ENCODE assay signal across 1 cellular context in genomic region chr7:35802649-35803048, GRCh38.
TF ChIP-seq lines count a peak whose summit lies in the region.

No MANE protein-coding gene starts in this region.

TF ChIP-seq in HepG2, 621 proteins besides CTCF, POLR2A, EP300 and RAD21 (continued from another document and continues in another):
- TF ChIP-seq, protein P1, sequence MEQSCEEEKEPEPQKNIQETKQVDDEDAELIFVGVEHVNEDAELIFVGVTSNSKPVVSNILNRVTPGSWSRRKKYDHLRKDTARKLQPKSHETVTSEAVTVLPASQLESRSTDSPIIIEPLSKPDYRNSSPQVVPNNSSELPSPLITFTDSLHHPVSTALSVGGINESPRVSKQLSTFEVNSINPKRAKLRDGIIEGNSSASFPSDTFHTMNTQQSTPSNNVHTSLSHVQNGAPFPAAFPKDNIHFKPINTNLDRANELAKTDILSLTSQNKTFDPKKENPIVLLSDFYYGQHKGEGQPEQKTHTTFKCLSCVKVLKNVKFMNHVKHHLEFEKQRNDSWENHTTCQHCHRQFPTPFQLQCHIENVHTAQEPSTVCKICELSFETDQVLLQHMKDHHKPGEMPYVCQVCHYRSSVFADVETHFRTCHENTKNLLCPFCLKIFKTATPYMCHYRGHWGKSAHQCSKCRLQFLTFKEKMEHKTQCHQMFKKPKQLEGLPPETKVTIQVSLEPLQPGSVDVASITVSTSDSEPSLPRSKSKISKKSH (CRISPR knock-in tag; IDR thresholded peaks at IDR 0.05; ENCODE audit: borderline replicate concordance), result no peak
- TF ChIP-seq ZNF749 (CRISPR knock-in tag; IDR thresholded peaks at IDR 0.05; ENCODE audit: borderline replicate concordance) (no peak), KLF12 (CRISPR knock-in tag; IDR thresholded peaks at IDR 0.05; ENCODE audit: borderline replicate concordance) (no peak), FOXM1 (CRISPR knock-in tag; IDR thresholded peaks at IDR 0.05) (no peak), ZNF354B (CRISPR knock-in tag; IDR thresholded peaks at IDR 0.05) (no peak), SAP130 (CRISPR knock-in tag; IDR thresholded peaks at IDR 0.05; ENCODE audit: low read depth) (peak; percentile 39), ZNF614 (CRISPR knock-in tag; IDR thresholded peaks at IDR 0.05; ENCODE audit: borderline replicate concordance) (no peak), ISL2 (CRISPR knock-in tag; IDR thresholded peaks at IDR 0.05) (no peak), ZFP36 (IDR thresholded peaks at IDR 0.05; ENCODE audit: borderline replicate concordance, low read depth, low read length, partially characterized antibody) (no peak), ASH2L (IDR thresholded peaks at IDR 0.05; ENCODE audit: insufficient read length, low read depth, low read length) (no peak), ZNF605 (CRISPR knock-in tag; IDR thresholded peaks at IDR 0.05) (no peak), MIXL1 (CRISPR knock-in tag; IDR thresholded peaks at IDR 0.05) (no peak), SIX1 (CRISPR knock-in tag; IDR thresholded peaks at IDR 0.05; ENCODE audit: borderline replicate concordance) (no peak), ZNF724P (CRISPR knock-in tag; IDR thresholded peaks at IDR 0.05; ENCODE audit: borderline replicate concordance) (no peak), ZFP36L2 (CRISPR knock-in tag; IDR thresholded peaks at IDR 0.05) (no peak), ZBED4 (CRISPR knock-in tag; IDR thresholded peaks at IDR 0.05; ENCODE audit: borderline replicate concordance) (no peak), PBX2 (CRISPR knock-in tag; IDR thresholded peaks at IDR 0.05) (no peak), MEIS1 (CRISPR knock-in tag; IDR thresholded peaks at IDR 0.05; ENCODE audit: borderline replicate concordance) (no peak), ZNF431 (CRISPR knock-in tag; IDR thresholded peaks at IDR 0.05; ENCODE audit: borderline replicate concordance, low read depth) (no peak), TRIM22 (IDR thresholded peaks at IDR 0.05) (no peak), ZSCAN31 (CRISPR knock-in tag; IDR thresholded peaks at IDR 0.05; ENCODE audit: low read depth) (no peak), ZNF772 (CRISPR knock-in tag; IDR thresholded peaks at IDR 0.05) (no peak), MZF1 (CRISPR knock-in tag; IDR thresholded peaks at IDR 0.05; ENCODE audit: borderline replicate concordance) (no peak), FOXO4 (CRISPR knock-in tag; conservative IDR thresholded peaks at IDR 0.05) (no peak), MBD4 (IDR thresholded peaks at IDR 0.05; ENCODE audit: borderline replicate concordance, low read length) (peak; percentile 27; the same call in 1 of the 2 replicates), HNRNPLL (IDR thresholded peaks at IDR 0.05; ENCODE audit: low read depth, low read length, poor library complexity, severe bottlenecking) (no peak), TCF7 (IDR thresholded peaks at IDR 0.05; ENCODE audit: low read depth) (peak; percentile 59), NKX3-1 (CRISPR knock-in tag; IDR thresholded peaks at IDR 0.05) (no peak), CEBPZ (IDR thresholded peaks at IDR 0.05; ENCODE audit: low read length) (no peak), SRF (IDR thresholded peaks at IDR 0.05; ENCODE audit: low read depth, low read length) (no peak), MTA3 (CRISPR knock-in tag; IDR thresholded peaks at IDR 0.05) (no peak), ZSCAN22 (CRISPR knock-in tag; IDR thresholded peaks at IDR 0.05) (no peak)
- TF ChIP-seq, protein P2, sequence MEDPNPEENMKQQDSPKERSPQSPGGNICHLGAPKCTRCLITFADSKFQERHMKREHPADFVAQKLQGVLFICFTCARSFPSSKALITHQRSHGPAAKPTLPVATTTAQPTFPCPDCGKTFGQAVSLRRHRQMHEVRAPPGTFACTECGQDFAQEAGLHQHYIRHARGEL (CRISPR knock-in tag; IDR thresholded peaks at IDR 0.05), result no peak
- TF ChIP-seq, protein P3, sequence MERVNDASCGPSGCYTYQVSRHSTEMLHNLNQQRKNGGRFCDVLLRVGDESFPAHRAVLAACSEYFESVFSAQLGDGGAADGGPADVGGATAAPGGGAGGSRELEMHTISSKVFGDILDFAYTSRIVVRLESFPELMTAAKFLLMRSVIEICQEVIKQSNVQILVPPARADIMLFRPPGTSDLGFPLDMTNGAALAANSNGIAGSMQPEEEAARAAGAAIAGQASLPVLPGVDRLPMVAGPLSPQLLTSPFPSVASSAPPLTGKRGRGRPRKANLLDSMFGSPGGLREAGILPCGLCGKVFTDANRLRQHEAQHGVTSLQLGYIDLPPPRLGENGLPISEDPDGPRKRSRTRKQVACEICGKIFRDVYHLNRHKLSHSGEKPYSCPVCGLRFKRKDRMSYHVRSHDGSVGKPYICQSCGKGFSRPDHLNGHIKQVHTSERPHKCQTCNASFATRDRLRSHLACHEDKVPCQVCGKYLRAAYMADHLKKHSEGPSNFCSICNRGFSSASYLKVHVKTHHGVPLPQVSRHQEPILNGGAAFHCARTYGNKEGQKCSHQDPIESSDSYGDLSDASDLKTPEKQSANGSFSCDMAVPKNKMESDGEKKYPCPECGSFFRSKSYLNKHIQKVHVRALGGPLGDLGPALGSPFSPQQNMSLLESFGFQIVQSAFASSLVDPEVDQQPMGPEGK (CRISPR knock-in tag; IDR thresholded peaks at IDR 0.05), result 0 out of 2 replicates have a peak, but pooled peaks have one; percentile 27
- TF ChIP-seq, protein P4, sequence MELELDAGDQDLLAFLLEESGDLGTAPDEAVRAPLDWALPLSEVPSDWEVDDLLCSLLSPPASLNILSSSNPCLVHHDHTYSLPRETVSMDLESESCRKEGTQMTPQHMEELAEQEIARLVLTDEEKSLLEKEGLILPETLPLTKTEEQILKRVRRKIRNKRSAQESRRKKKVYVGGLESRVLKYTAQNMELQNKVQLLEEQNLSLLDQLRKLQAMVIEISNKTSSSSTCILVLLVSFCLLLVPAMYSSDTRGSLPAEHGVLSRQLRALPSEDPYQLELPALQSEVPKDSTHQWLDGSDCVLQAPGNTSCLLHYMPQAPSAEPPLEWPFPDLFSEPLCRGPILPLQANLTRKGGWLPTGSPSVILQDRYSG (CRISPR knock-in tag; IDR thresholded peaks at IDR 0.05), result no peak
- TF ChIP-seq, protein P5, sequence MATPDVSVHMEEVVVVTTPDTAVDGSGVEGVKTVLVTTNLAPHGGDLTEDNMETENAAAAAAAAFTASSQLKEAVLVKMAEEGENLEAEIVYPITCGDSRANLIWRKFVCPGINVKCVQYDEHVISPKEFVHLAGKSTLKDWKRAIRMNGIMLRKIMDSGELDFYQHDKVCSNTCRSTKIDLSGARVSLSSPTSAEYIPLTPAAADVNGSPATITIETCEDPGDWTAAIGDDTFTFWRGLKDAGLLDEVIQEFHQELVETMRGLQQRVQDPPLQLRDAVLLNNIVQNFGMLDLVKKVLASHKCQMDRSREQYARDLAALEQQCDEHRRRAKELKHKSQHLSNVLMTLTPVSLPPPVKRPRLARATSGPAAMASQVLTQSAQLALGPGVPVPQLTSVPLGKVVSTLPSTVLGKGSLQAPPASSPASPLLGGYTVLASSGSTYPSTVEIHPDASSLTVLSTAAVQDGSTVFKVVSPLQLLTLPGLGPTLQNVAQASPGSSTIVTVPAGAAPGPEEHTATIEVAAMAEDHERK (CRISPR knock-in tag; IDR thresholded peaks at IDR 0.05; ENCODE audit: low read depth), result no peak
- TF ChIP-seq, protein P6, sequence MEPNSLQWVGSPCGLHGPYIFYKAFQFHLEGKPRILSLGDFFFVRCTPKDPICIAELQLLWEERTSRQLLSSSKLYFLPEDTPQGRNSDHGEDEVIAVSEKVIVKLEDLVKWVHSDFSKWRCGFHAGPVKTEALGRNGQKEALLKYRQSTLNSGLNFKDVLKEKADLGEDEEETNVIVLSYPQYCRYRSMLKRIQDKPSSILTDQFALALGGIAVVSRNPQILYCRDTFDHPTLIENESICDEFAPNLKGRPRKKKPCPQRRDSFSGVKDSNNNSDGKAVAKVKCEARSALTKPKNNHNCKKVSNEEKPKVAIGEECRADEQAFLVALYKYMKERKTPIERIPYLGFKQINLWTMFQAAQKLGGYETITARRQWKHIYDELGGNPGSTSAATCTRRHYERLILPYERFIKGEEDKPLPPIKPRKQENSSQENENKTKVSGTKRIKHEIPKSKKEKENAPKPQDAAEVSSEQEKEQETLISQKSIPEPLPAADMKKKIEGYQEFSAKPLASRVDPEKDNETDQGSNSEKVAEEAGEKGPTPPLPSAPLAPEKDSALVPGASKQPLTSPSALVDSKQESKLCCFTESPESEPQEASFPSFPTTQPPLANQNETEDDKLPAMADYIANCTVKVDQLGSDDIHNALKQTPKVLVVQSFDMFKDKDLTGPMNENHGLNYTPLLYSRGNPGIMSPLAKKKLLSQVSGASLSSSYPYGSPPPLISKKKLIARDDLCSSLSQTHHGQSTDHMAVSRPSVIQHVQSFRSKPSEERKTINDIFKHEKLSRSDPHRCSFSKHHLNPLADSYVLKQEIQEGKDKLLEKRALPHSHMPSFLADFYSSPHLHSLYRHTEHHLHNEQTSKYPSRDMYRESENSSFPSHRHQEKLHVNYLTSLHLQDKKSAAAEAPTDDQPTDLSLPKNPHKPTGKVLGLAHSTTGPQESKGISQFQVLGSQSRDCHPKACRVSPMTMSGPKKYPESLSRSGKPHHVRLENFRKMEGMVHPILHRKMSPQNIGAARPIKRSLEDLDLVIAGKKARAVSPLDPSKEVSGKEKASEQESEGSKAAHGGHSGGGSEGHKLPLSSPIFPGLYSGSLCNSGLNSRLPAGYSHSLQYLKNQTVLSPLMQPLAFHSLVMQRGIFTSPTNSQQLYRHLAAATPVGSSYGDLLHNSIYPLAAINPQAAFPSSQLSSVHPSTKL (CRISPR knock-in tag; IDR thresholded peaks at IDR 0.05), result no peak
